ENCODE assay signal across 9 cellular contexts in genomic region chrX:112678831-112679230, GRCh38. TPM values are rescaled to one million over a fixed set of nuclear protein-coding genes. Genes with fewer than 3 reads are reported as not detected.
DNase-seq lines count a peak whose midpoint lies in the region; ATAC-seq and TF ChIP-seq lines count a peak whose summit lies in the region.
"Had no signal": no experiment of that assay in that cellular context is flagged by ENCODE, and none has a peak within 500 bp of the region (broad histone marks: within the 10 kb centered on the region; RNA-seq: fewer than 3 reads in every experiment).

No MANE protein-coding gene starts in this region.

- peak in 1 of 3 donors; percentile 28 for DNase-seq in CD4-positive, CD25-positive, alpha-beta regulatory T cell
- no peak for DNase-seq in activated CD8-positive, alpha-beta T cell treated with anti-CD3 and anti-CD28 coated beads, Interleukin-2, amount 10 ng/mL, durations not matched to agents 7 days and 5 days
- DNase-seq in NCI-H1105 (lab: John Stamatoyannopoulos, UW) (no peak), midbrain (lab: John Stamatoyannopoulos, UW) (no peak), WERI-Rb-1 (no peak)
- DNase-seq in stimulated activated CD4-positive, alpha-beta T cell treated with anti-CD3 and anti-CD28 coated beads, Interleukin-2, amount 100 ng/mL, for 24 hours, result no peak

- H3K9me3 ChIP-seq in CD4-positive, CD25-positive, alpha-beta regulatory T cell (ENCODE audit: control insufficient read depth in 2 of 2, low read length in 2 of 2), result no peaks in the 10 kb centered on the region
- no peaks in the 10 kb centered on the region for H3K9me3 ChIP-seq in WERI-Rb-1 (ENCODE audit: severe bottlenecking)

- no peaks in the 10 kb centered on the region for H3K36me3 ChIP-seq in CD4-positive, CD25-positive, alpha-beta regulatory T cell (ENCODE audit: control insufficient read depth, insufficient read depth, low read length)
- H3K36me3 ChIP-seq in WERI-Rb-1, result no peaks in the 10 kb centered on the region

- H3K9me3 Mint-ChIP-seq in CD4-positive, CD25-positive, alpha-beta regulatory T cell, result no peaks in the 10 kb centered on the region
- no peaks in the 10 kb centered on the region for H3K9me3 Mint-ChIP-seq in activated CD8-positive, alpha-beta T cell treated with anti-CD3 and anti-CD28 coated beads, Interleukin-2, amount 10 ng/mL, durations not matched to agents 7 days and 5 days (ENCODE audit: insufficient read depth)

- peak overlapping the region; percentile 70 to 87 (median 76) for H3K4me3 Mint-ChIP-seq in CD4-positive, CD25-positive, alpha-beta regulatory T cell
- peak overlapping the region; percentile 72 for H3K4me3 Mint-ChIP-seq in activated CD8-positive, alpha-beta T cell treated with anti-CD3 and anti-CD28 coated beads, Interleukin-2, amount 10 ng/mL, durations not matched to agents 7 days and 5 days

- H3K36me3 Mint-ChIP-seq in CD4-positive, CD25-positive, alpha-beta regulatory T cell, result no peaks in the 10 kb centered on the region
- H3K36me3 Mint-ChIP-seq in activated CD8-positive, alpha-beta T cell treated with anti-CD3 and anti-CD28 coated beads, Interleukin-2, amount 10 ng/mL, durations not matched to agents 7 days and 5 days (ENCODE audit: low read depth), result no peaks in the 10 kb centered on the region

- peaks cover 0 to 44% (median 28%) of the 10 kb centered on the region in 4 donors for H3K4me1 Mint-ChIP-seq in CD4-positive, CD25-positive, alpha-beta regulatory T cell
- H3K4me1 Mint-ChIP-seq in activated CD8-positive, alpha-beta T cell treated with anti-CD3 and anti-CD28 coated beads, Interleukin-2, amount 10 ng/mL, durations not matched to agents 7 days and 5 days (ENCODE audit: low read depth), result peaks cover 41% of the 10 kb centered on the region

- H3K4me1 ChIP-seq in CD4-positive, CD25-positive, alpha-beta regulatory T cell (ENCODE audit: control insufficient read depth, insufficient read depth, low read length, poor library complexity, severe bottlenecking), result peaks cover 13% of the 10 kb centered on the region

- H3K27ac ChIP-seq in CD4-positive, CD25-positive, alpha-beta regulatory T cell (ENCODE audit: insufficient read depth, low read length, poor library complexity, severe bottlenecking), result peak overlapping the region; percentile 69
- no peak overlapping the region for H3K27ac ChIP-seq in WERI-Rb-1

- peaks cover 4% of the 10 kb centered on the region for H3K27me3 Mint-ChIP-seq in CD4-positive, CD25-positive, alpha-beta regulatory T cell
- no peaks in the 10 kb centered on the region for H3K27me3 Mint-ChIP-seq in activated CD8-positive, alpha-beta T cell treated with anti-CD3 and anti-CD28 coated beads, Interleukin-2, amount 10 ng/mL, durations not matched to agents 7 days and 5 days (ENCODE audit: low read depth)

- CTCF ChIA-PET in activated CD8-positive, alpha-beta T cell treated with anti-CD3 and anti-CD28 coated beads, Interleukin-2, amount 10 ng/mL, durations not matched to agents 7 days and 5 days (lab: Charles Lee), result interaction anchor here (1.1 kb wide), 1 partner anchor 162 kb away, joined by 3 read pairs; no protein-coding TSS in a partner anchor

- POLR2A ChIA-PET in activated CD8-positive, alpha-beta T cell treated with anti-CD3 and anti-CD28 coated beads, Interleukin-2, amount 10 ng/mL, durations not matched to agents 7 days and 5 days (lab: Charles Lee), result interaction anchor here (0.6 kb wide), 1 partner anchor 495 kb away, joined by 5 read pairs; no protein-coding TSS in a partner anchor

- H3K4me3 ChIP-seq in CD4-positive, CD25-positive, alpha-beta regulatory T cell (ENCODE audit: low read depth, low read length), result peak overlapping the region; percentile 87
- no peak overlapping the region for H3K4me3 ChIP-seq in WERI-Rb-1 (ENCODE audit: low read depth, low read length)

- no peak for ATAC-seq in CD4-positive, CD25-positive, alpha-beta regulatory T cell (ENCODE audit: low read depth in 2 of 2)
- ATAC-seq in GM19372 (IDR thresholded peaks at IDR 0.05; ENCODE audit: low read depth, unreplicated experiment), result peak; percentile 62
- peak; percentile 67 for ATAC-seq in HG03064 (IDR thresholded peaks at IDR 0.05; ENCODE audit: low read depth, unreplicated experiment)
- ATAC-seq in activated CD8-positive, alpha-beta T cell treated with anti-CD3 and anti-CD28 coated beads, Interleukin-2, amount 10 ng/mL, durations not matched to agents 7 days and 5 days, result peak; percentile 22

- H3K27ac Mint-ChIP-seq in CD4-positive, CD25-positive, alpha-beta regulatory T cell, result peak overlapping the region; percentile 43 to 86 (median 59)
- peak overlapping the region; percentile 86 for H3K27ac Mint-ChIP-seq in activated CD8-positive, alpha-beta T cell treated with anti-CD3 and anti-CD28 coated beads, Interleukin-2, amount 10 ng/mL, durations not matched to agents 7 days and 5 days

- no peak for TF ChIP-seq CTCF in WERI-Rb-1 (IDR thresholded peaks at IDR 0.05; ENCODE audit: low read depth, low read length)

- H3K27me3 ChIP-seq in CD4-positive, CD25-positive, alpha-beta regulatory T cell (ENCODE audit: control insufficient read depth, insufficient read depth, low read length), result no peaks in the 10 kb centered on the region
- H3K27me3 ChIP-seq in WERI-Rb-1 (ENCODE audit: insufficient read depth, low read depth, severe bottlenecking), result peaks cover 18% of the 10 kb centered on the region

RNA-seq across cellular contexts. Expression of gene LHFPL1, which starts 0.9 kb away (rescaled TPM):
- total RNA-seq in CD4-positive, CD25-positive, alpha-beta regulatory T cell, result 0.30 TPM
- polyA plus RNA-seq in CD4-positive, CD25-positive, alpha-beta regulatory T cell, result under 1 TPM in 3 of 4 donors, not detected in 1; 0.29 to 0.63 (median 0.31) TPM
- under 1 TPM; 0.37 to 0.63 TPM for total RNA-seq in activated CD8-positive, alpha-beta T cell treated with anti-CD3 and anti-CD28 coated beads, Interleukin-2, amount 10 ng/mL, durations not matched to agents 7 days and 5 days
- total RNA-seq: myocyte had no signal

Comparison
In these comparisons a context has a peak if more than half of its experiments do, and no peak if none do; other contexts are left out.
1. ATAC-seq: peak in GM19372 (single experiment), HG03064 (single experiment) and activated CD8-positive, alpha-beta T cell treated with anti-CD3 and anti-CD28 coated beads, Interleukin-2, amount 10 ng/mL, durations not matched to agents 7 days and 5 days (single experiment); none in CD4-positive, CD25-positive, alpha-beta regulatory T cell (0 of 2).